18 cellular contexts compared by ENCODE assay signal in genomic region chr3:39102504-39103323, GRCh38. TPM values are rescaled to one million over a fixed set of nuclear protein-coding genes. Genes with fewer than 3 reads are reported as not detected.
DNase-seq lines count a peak whose midpoint lies in the region; ATAC-seq, FAIRE-seq and TF ChIP-seq lines count a peak whose summit lies in the region.
"Had no signal": no experiment of that assay in that cellular context is flagged by ENCODE, and none has a peak within 500 bp of the region (broad histone marks: within the 10 kb centered on the region; RNA-seq: fewer than 3 reads in every experiment).

No MANE protein-coding gene starts in this region.

- no peak overlapping the region for H3K4me3 Mint-ChIP-seq in activated T-helper 17 cell treated with anti-CD3 and anti-CD28 coated beads, Interleukin-2, amount 50 U/mL, for 72 hours
- peak overlapping the region in 3 of 10 donors; percentile 9 to 70 (median 46) for H3K4me3 Mint-ChIP-seq in naive thymus-derived CD4-positive, alpha-beta T cell
- H3K4me3 Mint-ChIP-seq: T-helper 1 cell treated with Interleukin-12 subunit alpha and Interleukin-12 subunit beta and Interleukin-4 antibody, amounts not matched to agents 30 μg/mL and 1 μg/mL, for 36 hours; WTC11 had no signal

- H3K27me3 Mint-ChIP-seq in activated T-helper 17 cell treated with anti-CD3 and anti-CD28 coated beads, Interleukin-2, amount 50 U/mL, for 72 hours: no peaks in the 10 kb centered on the region
- H3K27me3 Mint-ChIP-seq in naive thymus-derived CD4-positive, alpha-beta T cell: peaks cover 0 to 2% (median 0%) of the 10 kb centered on the region in 5 donors

- H3K4me3 ChIP-seq in breast epithelium (no peak overlapping the region), mammary epithelial cell (replicated peaks in 1 of 3; ENCODE audit: insufficient read depth in 1 of 3, low read depth in 2 of 3, low read length in 3 of 3) (no peak overlapping the region), vagina (no peak overlapping the region)
- H3K4me3 ChIP-seq in naive thymus-derived CD4-positive, alpha-beta T cell (ENCODE audit: low read length): no peak overlapping the region
- H3K4me3 ChIP-seq: heart right ventricle, lower lobe of right lung, right atrium auricular region had no signal

- H3K9ac ChIP-seq in mammary epithelial cell (ENCODE audit: insufficient read depth, low read length): no peak overlapping the region

- H3K4me2 ChIP-seq in mammary epithelial cell (ENCODE audit: insufficient read depth, low read depth, low read length): no peak overlapping the region

- H3K36me3 Mint-ChIP-seq in activated T-helper 17 cell treated with anti-CD3 and anti-CD28 coated beads, Interleukin-2, amount 50 U/mL, for 72 hours (ENCODE audit: low read depth): peaks cover 17% of the 10 kb centered on the region
- peaks cover 0 to 7% (median 0%) of the 10 kb centered on the region in 5 donors for H3K36me3 Mint-ChIP-seq in naive thymus-derived CD4-positive, alpha-beta T cell

- no TSS peak for BruUV-seq in mammary epithelial cell (replicated peaks; lab: Mats Ljungman, UMichigan)

- H3K79me2 ChIP-seq in mammary epithelial cell (ENCODE audit: insufficient read depth, low read length): peaks cover 58% of the 10 kb centered on the region

- no peak overlapping the region for H2AFZ ChIP-seq in mammary epithelial cell (ENCODE audit: low read depth, low read length)

- in situ Hi-C loops in mammary epithelial cell (cut with MboI; ENCODE audit: low sequenced_read_pairs in 2 of 2): loop anchor here in 1 of 2 donors (25.0 kb wide), 1 partner anchor 160 kb away; no protein-coding TSS in a partner anchor

- H3K27ac Mint-ChIP-seq in activated T-helper 17 cell treated with anti-CD3 and anti-CD28 coated beads, Interleukin-2, amount 50 U/mL, for 72 hours: peak overlapping the region; percentile 59
- H3K27ac Mint-ChIP-seq in naive thymus-derived CD4-positive, alpha-beta T cell: peak overlapping the region; percentile 50 to 91 (median 84)
- H3K27ac Mint-ChIP-seq: T-helper 1 cell treated with Interleukin-12 subunit alpha and Interleukin-12 subunit beta and Interleukin-4 antibody, amounts not matched to agents 30 μg/mL and 1 μg/mL, for 36 hours; WTC11 had no signal

- POLR2A ChIA-PET in naive thymus-derived CD4-positive, alpha-beta T cell (lab: Charles Lee): no interaction called here

- H3K27ac ChIP-seq in breast epithelium: peak overlapping the region; percentile 41 to 100
- no peak overlapping the region for H3K27ac ChIP-seq in mammary epithelial cell (ENCODE audit: insufficient read depth, low read depth, low read length)
- no peak overlapping the region for H3K27ac ChIP-seq in naive thymus-derived CD4-positive, alpha-beta T cell (ENCODE audit: low read depth, low read length)
- H3K27ac ChIP-seq in vagina: no peak overlapping the region
- H3K27ac ChIP-seq: lower lobe of right lung had no signal

- H3K9me3 Mint-ChIP-seq in activated T-helper 17 cell treated with anti-CD3 and anti-CD28 coated beads, Interleukin-2, amount 50 U/mL, for 72 hours: no peaks in the 10 kb centered on the region
- H3K9me3 Mint-ChIP-seq in naive thymus-derived CD4-positive, alpha-beta T cell: no peaks in the 10 kb centered on the region
- H3K9me3 Mint-ChIP-seq: T-helper 1 cell treated with Interleukin-12 subunit alpha and Interleukin-12 subunit beta and Interleukin-4 antibody, amounts not matched to agents 30 μg/mL and 1 μg/mL, for 36 hours; WTC11 had no signal

- dilution Hi-C loops in mammary epithelial cell (cut with HindIII; ENCODE audit: low sequenced_read_pairs): no loop called here

- H3K4me1 Mint-ChIP-seq in activated T-helper 17 cell treated with anti-CD3 and anti-CD28 coated beads, Interleukin-2, amount 50 U/mL, for 72 hours: peaks cover 41% of the 10 kb centered on the region
- H3K4me1 Mint-ChIP-seq in naive thymus-derived CD4-positive, alpha-beta T cell: peaks cover 36 to 57% (median 46%) of the 10 kb centered on the region in 7 donors

- FAIRE-seq in GM19239 (lab: Jason Lieb, UNC): no peak

- TF ChIP-seq POLR2A in breast epithelium (IDR thresholded peaks at IDR 0.05) (no peak), vagina (IDR thresholded peaks at IDR 0.05) (no peak)

- peaks cover 12% of the 10 kb centered on the region for H3K36me3 ChIP-seq in breast epithelium
- H3K36me3 ChIP-seq in mammary epithelial cell (ENCODE audit: insufficient read depth, low read length): peaks cover 10% of the 10 kb centered on the region
- peaks cover 0 to 39% (median 0%) of the 10 kb centered on the region in 3 experiments for H3K36me3 ChIP-seq in naive thymus-derived CD4-positive, alpha-beta T cell (ENCODE audit: control insufficient read depth in 2 of 3, insufficient read depth in 3 of 3, low read length in 3 of 3)
- peaks cover 0 to 29% of the 10 kb centered on the region in 2 donors for H3K36me3 ChIP-seq in vagina

- CTCF ChIA-PET in mammary epithelial cell (lab: Charles Lee; ENCODE audit: low non-redundant PET): no interaction called here
- CTCF ChIA-PET in naive thymus-derived CD4-positive, alpha-beta T cell (lab: Charles Lee): interaction anchor here (1.1 kb wide), 1 partner anchor 185 kb away, joined by 4 read pairs; no protein-coding TSS in a partner anchor

- DNase-seq in breast epithelium (ENCODE audit: low spot score in 2 of 2): no peak
- no peak for DNase-seq in mammary epithelial cell
- no peak for DNase-seq in naive thymus-derived CD4-positive, alpha-beta T cell
- DNase-seq in vagina (ENCODE audit: extremely low spot score in 2 of 2): peak; percentile 79 to 88
- no peak for DNase-seq in GM19239 (ENCODE audit: insufficient read length, low spot score)
- DNase-seq in NCI-H2171 treated with DMSO at 0.1 percent for 48 hours (lab: John Stamatoyannopoulos, UW): no peak
- DNase-seq: GF-D8; heart right ventricle; lower lobe of right lung; NCI-H526 treated with DMSO at 0.1 percent for 48 hours; OCI-M1; SIG-M5; stimulated activated CD4-positive, alpha-beta T cell treated with anti-CD3 and anti-CD28 coated beads, Interleukin-15, amount 100 ng/mL, for 24 hours had no signal

- H3K27me3 ChIP-seq in breast epithelium (no peaks in the 10 kb centered on the region), mammary epithelial cell (ENCODE audit: insufficient read depth, low read length) (no peaks in the 10 kb centered on the region), vagina (no peaks in the 10 kb centered on the region)
- no peaks in the 10 kb centered on the region for H3K27me3 ChIP-seq in naive thymus-derived CD4-positive, alpha-beta T cell (ENCODE audit: control insufficient read depth in 2 of 2, insufficient read depth in 2 of 2, low read length in 2 of 2)
- H3K27me3 ChIP-seq: heart right ventricle, right atrium auricular region had no signal

- H3K4me1 ChIP-seq in breast epithelium (peaks cover 8 to 32% of the 10 kb centered on the region in 2 donors), mammary epithelial cell (ENCODE audit: insufficient read depth, low read length) (peaks cover 21% of the 10 kb centered on the region), vagina (peaks cover 55% of the 10 kb centered on the region)
- peaks cover 6 to 10% of the 10 kb centered on the region in 2 donors for H3K4me1 ChIP-seq in naive thymus-derived CD4-positive, alpha-beta T cell (ENCODE audit: control insufficient read depth in 2 of 2, insufficient read depth in 2 of 2, low read length in 2 of 2)

- H3K9me3 ChIP-seq in breast epithelium (no peaks in the 10 kb centered on the region), mammary epithelial cell (replicated peaks; ENCODE audit: insufficient read depth, low read length) (no peaks in the 10 kb centered on the region), vagina (no peaks in the 10 kb centered on the region)
- H3K9me3 ChIP-seq in naive thymus-derived CD4-positive, alpha-beta T cell (ENCODE audit: control insufficient read depth in 2 of 3, low read length in 3 of 3): no peaks in the 10 kb centered on the region
- H3K9me3 ChIP-seq: heart right ventricle, lower lobe of right lung, right atrium auricular region had no signal

- intact Hi-C loops in breast epithelium (cut with DNase I; ENCODE audit: low total_unique reads): loop anchor here (10.0 kb wide), 1 partner anchor 192 kb away; no protein-coding TSS in a partner anchor
- intact Hi-C loops in mammary epithelial cell (cut with micrococcal nuclease): no loop called here
- intact Hi-C loops in naive thymus-derived CD4-positive, alpha-beta T cell (cut with micrococcal nuclease): no loop called here
- intact Hi-C loops in vagina (cut with DNase I): no loop called here

- ATAC-seq in activated T-helper 17 cell treated with anti-CD3 and anti-CD28 coated beads, Interleukin-2, amount 50 U/mL, for 72 hours (replicated peaks): no peak
- ATAC-seq in naive thymus-derived CD4-positive, alpha-beta T cell: no peak
- ATAC-seq in HG02840 (IDR thresholded peaks at IDR 0.05; ENCODE audit: low FRiP score, unreplicated experiment): no peak
- ATAC-seq: heart right ventricle, lower lobe of right lung had no signal

- TF ChIP-seq CTCF in breast epithelium (IDR thresholded peaks at IDR 0.05): no peak
- no peak for TF ChIP-seq CTCF in mammary epithelial cell (conservative IDR thresholded peaks at IDR 0.05 in 1 of 2, IDR thresholded peaks at IDR 0.05 in 1 of 2; ENCODE audit: extremely low read depth in 1 of 2, insufficient read depth in 1 of 2, low read depth in 1 of 2, low read length in 2 of 2)
- TF ChIP-seq CTCF in vagina (IDR thresholded peaks at IDR 0.05): no peak

- 80% methylated on average over 5 of the region's 8 CpGs for WGBS in mammary epithelial cell (ENCODE audit: low coverage, missing lambda C conversion rate)

- no peaks in the 10 kb centered on the region for H4K20me1 ChIP-seq in mammary epithelial cell (ENCODE audit: insufficient read depth, low read length)

RNA-seq across cellular contexts. Expression of gene GORASP1, which starts 4.7 kb away (rescaled TPM):
- 10 to 100 TPM; 58.2 to 98.8 (median 77.3) TPM for total RNA-seq in breast epithelium
- total RNA-seq in mammary epithelial cell: 10 to 100 TPM; 47.0 to 51.3 TPM
- polyA plus RNA-seq in mammary epithelial cell: 37.7 TPM
- polyA minus RNA-seq in mammary epithelial cell: 73.7 TPM
- total RNA-seq in activated T-helper 17 cell treated with anti-CD3 and anti-CD28 coated beads, Interleukin-2, amount 50 U/mL, for 72 hours: 10 to 100 TPM; 21.2 to 24.2 TPM
- total RNA-seq in naive thymus-derived CD4-positive, alpha-beta T cell: 10 to 100 TPM; 28.2 to 58.5 (median 44.6) TPM
- polyA plus RNA-seq in naive thymus-derived CD4-positive, alpha-beta T cell: 10 to 100 TPM; 14.8 to 22.0 TPM
- 45.9 TPM for total RNA-seq in vagina

RNA-seq across cellular contexts. Expression of gene TTC21A, which starts 4.8 kb away (rescaled TPM):
- total RNA-seq in breast epithelium (10 to 100 TPM in 2 of 3 donors, 1 to 10 TPM in 1; 5.9 to 16.1 (median 13.1) TPM), mammary epithelial cell (1 to 10 TPM; 5.2 to 5.7 TPM), vagina (8.8 TPM)
- polyA plus RNA-seq in mammary epithelial cell: 1.3 TPM
- polyA minus RNA-seq in mammary epithelial cell: not detected
- total RNA-seq in activated T-helper 17 cell treated with anti-CD3 and anti-CD28 coated beads, Interleukin-2, amount 50 U/mL, for 72 hours: 1 to 10 TPM; 2.7 to 4.7 TPM
- total RNA-seq in naive thymus-derived CD4-positive, alpha-beta T cell: 1 to 10 TPM; 2.8 to 9.7 (median 5.3) TPM
- under 1 TPM; 0.37 to 0.63 TPM for polyA plus RNA-seq in naive thymus-derived CD4-positive, alpha-beta T cell

RNA-seq across cellular contexts. Expression of gene CSRNP1, which starts 50.7 kb away (rescaled TPM):
- total RNA-seq in breast epithelium (100 to 1,000 TPM in 1 of 3 donors, 10 to 100 TPM in 2; 30.2 to 112 (median 59.0) TPM), mammary epithelial cell (1 to 10 TPM; 6.5 to 9.6 TPM), vagina (99.7 TPM)
- 8.4 TPM for polyA plus RNA-seq in mammary epithelial cell
- polyA minus RNA-seq in mammary epithelial cell: 22.2 TPM
- 100 to 1,000 TPM in 1 of 2 donors, 10 to 100 TPM in 1; 42.9 to 145 TPM for total RNA-seq in activated T-helper 17 cell treated with anti-CD3 and anti-CD28 coated beads, Interleukin-2, amount 50 U/mL, for 72 hours
- total RNA-seq in naive thymus-derived CD4-positive, alpha-beta T cell: 100 to 1,000 TPM in 2 of 5 experiments, 10 to 100 TPM in 3; 13.7 to 319 (median 22.9) TPM
- 10 to 100 TPM in 1 of 2 donors, 1 to 10 TPM in 1; 9.8 to 12.1 TPM for polyA plus RNA-seq in naive thymus-derived CD4-positive, alpha-beta T cell

RNA-seq across cellular contexts. Expression of gene WDR48, which starts 50.9 kb away (rescaled TPM):
- total RNA-seq in breast epithelium (10 to 100 TPM; 32.8 to 48.9 (median 33.8) TPM), mammary epithelial cell (10 to 100 TPM; 28.8 to 31.6 TPM), vagina (43.7 TPM)
- 11.7 TPM for polyA plus RNA-seq in mammary epithelial cell
- polyA minus RNA-seq in mammary epithelial cell: 8.3 TPM
- total RNA-seq in activated T-helper 17 cell treated with anti-CD3 and anti-CD28 coated beads, Interleukin-2, amount 50 U/mL, for 72 hours: 10 to 100 TPM; 56.6 to 81.1 TPM
- total RNA-seq in naive thymus-derived CD4-positive, alpha-beta T cell: 10 to 100 TPM; 46.7 to 97.7 (median 68.0) TPM
- polyA plus RNA-seq in naive thymus-derived CD4-positive, alpha-beta T cell: 10 to 100 TPM; 37.5 to 46.6 TPM

RNA-seq across cellular contexts. Expression of gene SCN11A, which starts 51.0 kb away (rescaled TPM):
- total RNA-seq in breast epithelium (under 1 TPM; 0.15 to 0.48 (median 0.33) TPM), mammary epithelial cell (not detected), vagina (not detected)
- not detected for polyA plus RNA-seq in mammary epithelial cell
- polyA minus RNA-seq in mammary epithelial cell: not detected
- under 1 TPM; 0.21 to 0.22 TPM for total RNA-seq in activated T-helper 17 cell treated with anti-CD3 and anti-CD28 coated beads, Interleukin-2, amount 50 U/mL, for 72 hours
- total RNA-seq in naive thymus-derived CD4-positive, alpha-beta T cell: under 1 TPM; 0.07 to 0.32 (median 0.19) TPM
- polyA plus RNA-seq in naive thymus-derived CD4-positive, alpha-beta T cell: not detected

Comparison
In these comparisons a context has a peak if more than half of its experiments do, and no peak if none do; other contexts are left out.
1. H3K27ac ChIP-seq: peak in breast epithelium (2 of 2); none in mammary epithelial cell (single experiment), naive thymus-derived CD4-positive, alpha-beta T cell (single experiment) and vagina (single experiment).
2. DNase-seq: peak in vagina (2 of 2); none in breast epithelium (0 of 2), mammary epithelial cell (single experiment), naive thymus-derived CD4-positive, alpha-beta T cell (0 of 9), GM19239 (single experiment) and NCI-H2171 treated with DMSO at 0.1 percent for 48 hours (single experiment).